Comparison of ENCODE assay signal across 15 cellular contexts in genomic region chr10:96496281-96496925, GRCh38. TPM values are rescaled to one million over a fixed set of nuclear protein-coding genes. Genes with fewer than 3 reads are reported as not detected.
DNase-seq lines count a peak whose midpoint lies in the region; ATAC-seq, FAIRE-seq and TF ChIP-seq lines count a peak whose summit lies in the region.
"Had no signal": no experiment of that assay in that cellular context is flagged by ENCODE, and none has a peak within 500 bp of the region (broad histone marks: within the 10 kb centered on the region; RNA-seq: fewer than 3 reads in every experiment).

No MANE protein-coding gene starts in this region.

- no peak for TF ChIP-seq CTCF in keratinocyte (optimal IDR thresholded peaks at IDR 0.05 in 1 of 3, IDR thresholded peaks at IDR 0.05 in 1 of 3, conservative IDR thresholded peaks at IDR 0.05 in 1 of 3; ENCODE audit: extremely low read depth in 1 of 3, insufficient read depth in 2 of 3, low read length in 3 of 3)

- no peaks in the 10 kb centered on the region for H3K9me1 ChIP-seq in keratinocyte (ENCODE audit: control insufficient read depth, extremely low read depth, insufficient read depth, low read length)

- no peaks in the 10 kb centered on the region for H3K36me3 ChIP-seq in keratinocyte (ENCODE audit: control insufficient read depth in 2 of 2, extremely low read depth in 1 of 2, insufficient read depth in 2 of 2, low read length in 2 of 2)

- H3K4me3 ChIP-seq in keratinocyte (ENCODE audit: control insufficient read depth in 2 of 3, extremely low read depth in 1 of 3, insufficient read depth in 2 of 3, low read depth in 1 of 3, low read length in 3 of 3), result no peak overlapping the region

- DNase-seq in AG08396 (ENCODE audit: low spot score) (peak; percentile 44), HuH-7 (ENCODE audit: low spot score) (peak; percentile 42), astrocyte of the hippocampus (ENCODE audit: low read depth, low spot score) (peak; percentile 64), keratinocyte (ENCODE audit: low read depth, low spot score) (no peak), pons (ENCODE audit: low spot score) (no peak), immature natural killer cell (no peak)
- DNase-seq: activated CD4-positive, alpha-beta T cell treated with anti-CD3 and anti-CD28 coated beads, Interleukin-2, amount 10 ng/mL, durations not matched to agents 24 days and 14 days; CD4-positive, alpha-beta memory T cell; effector CD8-positive, alpha-beta T cell; NCI-H2171 treated with DMSO at 0.1 percent for 48 hours; SIG-M5 had no signal

- H3K4me1 ChIP-seq in keratinocyte (ENCODE audit: control insufficient read depth, extremely low read depth, insufficient read depth, low read length), result no peaks in the 10 kb centered on the region

- H2AFZ ChIP-seq in keratinocyte (ENCODE audit: control insufficient read depth, low read length), result no peak overlapping the region

- H3K27ac Mint-ChIP-seq in immature natural killer cell, result no peak overlapping the region
- H3K27ac Mint-ChIP-seq: activated CD4-positive, alpha-beta T cell treated with anti-CD3 and anti-CD28 coated beads, Interleukin-2, amount 10 ng/mL, durations not matched to agents 24 days and 14 days; activated naive CD4-positive, alpha-beta T cell treated with anti-CD3 and anti-CD28 coated beads, Interleukin-2, amount 50 U/mL, for 24 hours; CD4-positive, alpha-beta memory T cell; stimulated activated naive CD8-positive, alpha-beta T cell treated with anti-CD3 and anti-CD28 coated beads, Interleukin-15, Interleukin-2, amounts not matched to agents 100 ng/mL and 50 ng/mL, for 24 hours had no signal

- peaks cover 0 to 10% (median 8%) of the 10 kb centered on the region in 3 donors for H3K27me3 Mint-ChIP-seq in immature natural killer cell (ENCODE audit: low read depth in 3 of 3)
- H3K27me3 Mint-ChIP-seq: activated naive CD4-positive, alpha-beta T cell treated with anti-CD3 and anti-CD28 coated beads, Interleukin-2, amount 50 U/mL, for 24 hours had no signal

- no peaks in the 10 kb centered on the region for H4K20me1 ChIP-seq in keratinocyte (ENCODE audit: control insufficient read depth, extremely low read depth, insufficient read depth, low read length)

- H3K4me3 Mint-ChIP-seq in immature natural killer cell, result no peak overlapping the region
- H3K4me3 Mint-ChIP-seq: activated CD4-positive, alpha-beta T cell treated with anti-CD3 and anti-CD28 coated beads, Interleukin-2, amount 10 ng/mL, durations not matched to agents 24 days and 14 days; activated naive CD4-positive, alpha-beta T cell treated with anti-CD3 and anti-CD28 coated beads, Interleukin-2, amount 50 U/mL, for 24 hours; CD4-positive, alpha-beta memory T cell; stimulated activated naive CD8-positive, alpha-beta T cell treated with anti-CD3 and anti-CD28 coated beads, Interleukin-15, Interleukin-2, amounts not matched to agents 100 ng/mL and 50 ng/mL, for 24 hours had no signal

- no peaks in the 10 kb centered on the region for H3K79me2 ChIP-seq in keratinocyte (ENCODE audit: control insufficient read depth, insufficient read depth, low read length)

- no peaks in the 10 kb centered on the region for H3K9me3 ChIP-seq in keratinocyte (ENCODE audit: control insufficient read depth, low read depth, low read length)

- no peaks in the 10 kb centered on the region for H3K36me3 Mint-ChIP-seq in immature natural killer cell
- H3K36me3 Mint-ChIP-seq: activated naive CD4-positive, alpha-beta T cell treated with anti-CD3 and anti-CD28 coated beads, Interleukin-2, amount 50 U/mL, for 24 hours; CD4-positive, alpha-beta memory T cell had no signal

- FAIRE-seq in keratinocyte (lab: Jason Lieb, UNC), result peak; percentile 34

- ATAC-seq in HG02763 (IDR thresholded peaks at IDR 0.05; ENCODE audit: unreplicated experiment) (no peak), GM18873 (IDR thresholded peaks at IDR 0.05; ENCODE audit: low FRiP score, unreplicated experiment) (no peak)

- H3K9ac ChIP-seq in keratinocyte (ENCODE audit: control insufficient read depth, extremely low read depth, insufficient read depth, low read length), result no peak overlapping the region

- H3K4me2 ChIP-seq in keratinocyte (ENCODE audit: control insufficient read depth, extremely low read depth, insufficient read depth, low read depth, low read length), result no peak overlapping the region

- H3K9me3 Mint-ChIP-seq in immature natural killer cell, result no peaks in the 10 kb centered on the region
- H3K9me3 Mint-ChIP-seq: activated CD4-positive, alpha-beta T cell treated with anti-CD3 and anti-CD28 coated beads, Interleukin-2, amount 10 ng/mL, durations not matched to agents 24 days and 14 days; activated naive CD4-positive, alpha-beta T cell treated with anti-CD3 and anti-CD28 coated beads, Interleukin-2, amount 50 U/mL, for 24 hours; stimulated activated naive CD8-positive, alpha-beta T cell treated with anti-CD3 and anti-CD28 coated beads, Interleukin-15, Interleukin-2, amounts not matched to agents 100 ng/mL and 50 ng/mL, for 24 hours had no signal

- H3K27ac ChIP-seq in keratinocyte (ENCODE audit: control insufficient read depth, insufficient read depth, low read length), result no peak overlapping the region

- dilution Hi-C loops in keratinocyte (cut with MboI; ENCODE audit: extremely low pct_ligation_motif_present, low sequenced_read_pairs), result no loop called here

- H3K4me1 Mint-ChIP-seq in immature natural killer cell, result no peaks in the 10 kb centered on the region
- H3K4me1 Mint-ChIP-seq: activated CD4-positive, alpha-beta T cell treated with anti-CD3 and anti-CD28 coated beads, Interleukin-2, amount 10 ng/mL, durations not matched to agents 24 days and 14 days; activated naive CD4-positive, alpha-beta T cell treated with anti-CD3 and anti-CD28 coated beads, Interleukin-2, amount 50 U/mL, for 24 hours; CD4-positive, alpha-beta memory T cell had no signal

- H3K27me3 ChIP-seq in keratinocyte (ENCODE audit: control insufficient read depth, extremely low read depth, insufficient read depth, low read length), result no peaks in the 10 kb centered on the region

RNA-seq across cellular contexts. Expression of gene TLL2, which starts 17.3 kb away (rescaled TPM):
- polyA plus RNA-seq in keratinocyte, result 0.48 to 1.6 TPM (median 0.83 TPM) in 3 replicates
- polyA plus RNA-seq in keratinocyte (2011; ENCODE audit: low read depth), result 0.70 TPM
- polyA plus RNA-seq in keratinocyte (2011; cell fraction: cytosol; rRNA removed), result 0.38 and 0.51 TPM in 2 replicates
- 2.1 and 3.2 TPM in 2 replicates for polyA plus RNA-seq in keratinocyte (2011; cell fraction: nucleus; rRNA removed)
- polyA plus RNA-seq in keratinocyte (2012; ENCODE audit: low replicate concordance), result 0.38 and 0.91 TPM in 2 replicates
- 0.35 to 1.5 TPM (median 0.46 TPM) in 3 replicates for polyA minus RNA-seq in keratinocyte
- polyA minus RNA-seq in keratinocyte (2011; cell fraction: cytosol; rRNA and poly(A)+ RNA removed), result not detected
- 2.4 and 2.9 TPM in 2 replicates for polyA minus RNA-seq in keratinocyte (2011; cell fraction: nucleus; rRNA and poly(A)+ RNA removed)
- not detected for polyA plus RNA-seq in immature natural killer cell

Comparison
In these comparisons a context has a peak if more than half of its experiments do, and no peak if none do; other contexts are left out.
1. DNase-seq: peak in AG08396 (single experiment), HuH-7 (single experiment) and astrocyte of the hippocampus (single experiment); none in keratinocyte (single experiment), pons (single experiment) and immature natural killer cell (0 of 3).